13 cellular contexts compared by ENCODE assay signal in the genomic region with DNA sequence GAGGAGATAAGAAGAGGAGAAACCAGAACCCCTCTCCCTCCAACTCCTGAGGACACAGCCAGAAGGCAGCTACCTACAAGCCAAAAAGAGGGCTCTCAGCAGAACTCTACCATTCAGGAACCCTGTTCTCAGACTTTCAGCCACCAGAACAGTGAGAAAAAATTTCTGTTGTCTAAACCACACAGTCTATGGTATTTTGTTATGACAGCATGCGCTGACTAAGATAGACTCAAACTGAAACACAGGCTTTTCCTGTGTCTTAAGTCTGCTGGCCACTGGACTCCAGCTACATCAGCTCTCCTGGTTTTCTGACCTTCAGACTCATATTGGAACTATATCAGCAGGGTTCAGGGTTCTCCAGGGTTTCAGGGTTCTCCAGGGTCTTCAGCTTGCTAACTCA.
DNase-seq lines count a peak whose midpoint lies in the region; ATAC-seq, FAIRE-seq and TF ChIP-seq lines count a peak whose summit lies in the region.
"Had no signal": no experiment of that assay in that cellular context is flagged by ENCODE, and none has a peak within 500 bp of the region (broad histone marks: within the 10 kb centered on the region; RNA-seq: fewer than 3 reads in every experiment).

No MANE protein-coding gene starts in this region.

- no peak overlapping the region for H2AFZ ChIP-seq in astrocyte (ENCODE audit: low read depth, low read length)
- H2AFZ ChIP-seq: GM23338 had no signal

- no peak overlapping the region for H3K4me3 ChIP-seq in GM12864 (ENCODE audit: low read depth, low read length)
- H3K4me3 ChIP-seq in astrocyte (ENCODE audit: insufficient read depth, low read depth, low read length) = no peak overlapping the region
- no peak overlapping the region for H3K4me3 ChIP-seq in coronary artery
- H3K4me3 ChIP-seq: gastrocnemius medialis, GM23338, tibial artery had no signal

- H4K20me1 ChIP-seq in astrocyte (ENCODE audit: insufficient read depth, low read length) = no peaks in the 10 kb centered on the region

- H3K27ac Mint-ChIP-seq in astrocyte (ENCODE audit: unreplicated experiment) = peak overlapping the region; percentile 53
- H3K27ac Mint-ChIP-seq: GM23338 had no signal

- no peak for TF ChIP-seq CTCF in GM12864 (IDR thresholded peaks at IDR 0.05; ENCODE audit: low read depth, low read length, missing control alignments)
- TF ChIP-seq CTCF in astrocyte (IDR thresholded peaks at IDR 0.05; ENCODE audit: insufficient read depth, low read depth, low read length) = no peak
- no peak for TF ChIP-seq CTCF in coronary artery (IDR thresholded peaks at IDR 0.05)

- no peak for FAIRE-seq in astrocyte (lab: Jason Lieb, UNC)

- no peak overlapping the region for H3K9ac ChIP-seq in astrocyte (ENCODE audit: low read length)

- no peaks in the 10 kb centered on the region for H3K27me3 Mint-ChIP-seq in astrocyte (ENCODE audit: low read depth, unreplicated experiment)

- H3K9me3 Mint-ChIP-seq in astrocyte (ENCODE audit: unreplicated experiment) = no peaks in the 10 kb centered on the region
- H3K9me3 Mint-ChIP-seq: GM23338 had no signal

- H3K4me1 Mint-ChIP-seq in astrocyte (ENCODE audit: low read depth, unreplicated experiment) = peaks cover 27% of the 10 kb centered on the region

- H3K4me1 ChIP-seq in astrocyte (ENCODE audit: insufficient read depth, low read length) = peaks cover 30% of the 10 kb centered on the region

- no peaks in the 10 kb centered on the region for H3K9me3 ChIP-seq in astrocyte (ENCODE audit: insufficient read depth, low read depth, low read length)
- H3K9me3 ChIP-seq: gastrocnemius medialis, tibial artery had no signal

- no peak overlapping the region for H3K4me2 ChIP-seq in astrocyte (ENCODE audit: low read length)
- H3K4me2 ChIP-seq: GM23338 had no signal

- H3K27me3 ChIP-seq in astrocyte (ENCODE audit: insufficient read depth, low read length) = no peaks in the 10 kb centered on the region
- H3K27me3 ChIP-seq: gastrocnemius medialis, tibial artery had no signal

- no peak overlapping the region for H3K4me3 Mint-ChIP-seq in astrocyte (ENCODE audit: unreplicated experiment)
- H3K4me3 Mint-ChIP-seq: GM23338 had no signal

- H3K79me2 ChIP-seq in astrocyte (ENCODE audit: insufficient read depth, low read length) = no peaks in the 10 kb centered on the region

- peak; percentile 59 for ATAC-seq in GM19372 (IDR thresholded peaks at IDR 0.05; ENCODE audit: low read depth, unreplicated experiment)
- peak; percentile 67 for ATAC-seq in HG03039 (IDR thresholded peaks at IDR 0.05; ENCODE audit: unreplicated experiment)
- ATAC-seq: gastrocnemius medialis, GM23338, Panc1 had no signal

- DNase-seq in GM12864 (ENCODE audit: low read depth) (peak; percentile 61), astrocyte (ENCODE audit: low read depth) (peak; percentile 71), NCI-H2171 treated with DMSO at 0.1 percent for 48 hours (lab: John Stamatoyannopoulos, UW) (no peak), D341Med (ENCODE audit: low spot score) (no peak), NCI-H1417 treated with DMSO at 0.1 percent for 48 hours (lab: John Stamatoyannopoulos, UW) (no peak), coronary artery (ENCODE audit: low spot score) (no peak)
- DNase-seq: activated CD4-positive, alpha-beta T cell treated with anti-CD3 and anti-CD28 coated beads for 48 hours; gastrocnemius medialis; tibial artery had no signal

- H3K36me3 Mint-ChIP-seq in astrocyte (ENCODE audit: low read depth, unreplicated experiment) = peaks cover 1% of the 10 kb centered on the region

- no peaks in the 10 kb centered on the region for H3K36me3 ChIP-seq in astrocyte (ENCODE audit: insufficient read depth, low read length)
- H3K36me3 ChIP-seq: gastrocnemius medialis, tibial artery had no signal

- H3K27ac ChIP-seq in astrocyte (ENCODE audit: low read depth, low read length) = peak overlapping the region; percentile 52
- H3K27ac ChIP-seq in coronary artery = no peak overlapping the region
- H3K27ac ChIP-seq: gastrocnemius medialis, tibial artery had no signal

Comparison
In these comparisons a context has a peak if more than half of its experiments do, and no peak if none do; other contexts are left out.
1. DNase-seq: peak in GM12864 (single experiment) and astrocyte (single experiment); none in NCI-H2171 treated with DMSO at 0.1 percent for 48 hours (single experiment), D341Med (single experiment), NCI-H1417 treated with DMSO at 0.1 percent for 48 hours (single experiment) and coronary artery (single experiment).